8 cellular contexts compared by ENCODE assay signal in genomic region chr10:70364001-70364771, GRCh38. TPM values are rescaled to one million over a fixed set of nuclear protein-coding genes. Genes with fewer than 3 reads are reported as not detected.
DNase-seq lines count a peak whose midpoint lies in the region; ATAC-seq and TF ChIP-seq lines count a peak whose summit lies in the region.

No MANE protein-coding gene starts in this region.

- peak; percentile 98 for TF ChIP-seq CTCF in foreskin keratinocyte (conservative IDR thresholded peaks at IDR 0.05)

- peak overlapping the region in 2 of 5 donors; percentile 14 for H3K4me3 ChIP-seq in subcutaneous abdominal adipose tissue (ENCODE audit: low read depth in 1 of 5, low read length in 5 of 5)

- no peaks in the 10 kb centered on the region for H3K9me3 ChIP-seq in subcutaneous abdominal adipose tissue (ENCODE audit: control insufficient read depth in 5 of 5, low read length in 5 of 5)

- peak; percentile 77 for DNase-seq in DMS53 treated with DMSO at 0.1 percent for 48 hours (lab: John Stamatoyannopoulos, UW; ENCODE audit: unreplicated experiment)
- peak; percentile 91 for DNase-seq in LoVo (ENCODE audit: low spot score)
- peak; percentile 82 for DNase-seq in SIG-M5 treated with dmso at 0.1 percent for 504 hours (lab: John Stamatoyannopoulos, UW; ENCODE audit: unreplicated experiment)
- DNase-seq in activated gamma-delta T cell treated with Interleukin-2 at 50 U/mL for 16 hours: peak; percentile 85
- DNase-seq in foreskin keratinocyte: peak; percentile 76 to 91
- DNase-seq in non-pigmented ciliary epithelial cell (ENCODE audit: low read depth): peak; percentile 94

- H3K27me3 ChIP-seq in foreskin keratinocyte (no peaks in the 10 kb centered on the region), subcutaneous abdominal adipose tissue (ENCODE audit: control insufficient read depth in 5 of 5, insufficient read depth in 4 of 5, low read length in 5 of 5) (no peaks in the 10 kb centered on the region)

- H3K4me1 ChIP-seq in foreskin keratinocyte: no peaks in the 10 kb centered on the region
- H3K4me1 ChIP-seq in subcutaneous abdominal adipose tissue (ENCODE audit: control insufficient read depth in 5 of 5, insufficient read depth in 5 of 5, low read length in 5 of 5): peaks cover 5 to 16% (median 14%) of the 10 kb centered on the region in 5 donors

- H3K27ac ChIP-seq in foreskin keratinocyte (no peak overlapping the region), subcutaneous abdominal adipose tissue (ENCODE audit: low read depth, low read length) (peak overlapping the region; percentile 81)

- no peaks in the 10 kb centered on the region for H3K36me3 ChIP-seq in subcutaneous abdominal adipose tissue (ENCODE audit: control insufficient read depth in 5 of 5, insufficient read depth in 5 of 5, low read length in 5 of 5)

- ATAC-seq in GM21825 (IDR thresholded peaks at IDR 0.05; ENCODE audit: unreplicated experiment): peak; percentile 85
- peak; percentile 88 for ATAC-seq in foreskin keratinocyte

- H3K9ac ChIP-seq in subcutaneous abdominal adipose tissue (ENCODE audit: low read length in 5 of 5): peak overlapping the region in 3 of 5 donors; percentile 21 to 60 (median 52)

RNA-seq across cellular contexts. Expression of gene LRRC20, which starts 18.2 kb away (rescaled TPM):
- 8.5 and 12.7 TPM in 2 replicates for total RNA-seq in foreskin keratinocyte
- 7.9 and 10.5 TPM in 2 replicates for polyA plus RNA-seq in foreskin keratinocyte

RNA-seq across cellular contexts. Expression of gene EIF4EBP2, which starts 39.8 kb away (rescaled TPM):
- 23.4 and 27.5 TPM in 2 replicates for total RNA-seq in foreskin keratinocyte
- polyA plus RNA-seq in foreskin keratinocyte: 7.2 and 10.0 TPM in 2 replicates
